16 cellular contexts compared by ENCODE assay signal in the genomic region with DNA sequence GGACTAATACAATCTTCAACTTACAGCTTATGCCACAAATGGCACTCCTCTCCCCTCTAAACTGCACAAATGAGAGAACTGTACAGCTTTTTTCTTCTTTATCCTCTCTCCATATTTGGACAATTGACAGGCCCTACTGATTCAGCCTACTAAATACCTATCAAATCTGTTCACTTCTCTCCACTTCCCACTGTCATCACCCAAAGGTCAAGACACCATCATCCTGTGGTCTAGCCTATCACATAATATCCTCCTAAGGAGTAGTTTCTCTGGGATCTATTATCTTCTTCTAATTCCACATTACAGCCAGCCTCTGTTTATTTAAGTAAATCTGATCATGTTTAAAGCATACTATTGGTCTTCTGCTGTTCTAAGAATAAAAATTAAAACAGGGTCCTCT.
"Had no signal": no experiment of that assay in that cellular context is flagged by ENCODE, and none has a peak within 500 bp of the region (broad histone marks: within the 10 kb centered on the region; RNA-seq: fewer than 3 reads in every experiment).

No MANE protein-coding gene starts in this region.

- H3K4me3 Mint-ChIP-seq: activated CD8-positive, alpha-beta T cell treated with anti-CD3 and anti-CD28 coated beads for 36 hours; activated naive CD8-positive, alpha-beta T cell treated with anti-CD3 and anti-CD28 coated beads, Interleukin-2, amount 50 U/mL, for 24 hours; activated T-cell treated with anti-CD3 and anti-CD28 coated beads, Interleukin-2, amount 50 U/mL, for 72 hours; dendritic cell treated with granulocyte-macrophage colony-stimulating factor and Interleukin-4, amounts not matched to agents 40 ng/mL and 50 ng/mL, for 4 days; mesothelial cell of epicardium; neural crest cell had no signal

- H3K27ac Mint-ChIP-seq: activated CD8-positive, alpha-beta T cell treated with anti-CD3 and anti-CD28 coated beads for 36 hours; activated naive CD8-positive, alpha-beta T cell treated with anti-CD3 and anti-CD28 coated beads, Interleukin-2, amount 50 U/mL, for 24 hours; activated T-cell treated with anti-CD3 and anti-CD28 coated beads, Interleukin-2, amount 50 U/mL, for 72 hours; dendritic cell treated with granulocyte-macrophage colony-stimulating factor and Interleukin-4, amounts not matched to agents 40 ng/mL and 50 ng/mL, for 4 days; mesothelial cell of epicardium had no signal

- H3K27me3 Mint-ChIP-seq: activated CD8-positive, alpha-beta T cell treated with anti-CD3 and anti-CD28 coated beads for 36 hours; activated naive CD8-positive, alpha-beta T cell treated with anti-CD3 and anti-CD28 coated beads, Interleukin-2, amount 50 U/mL, for 24 hours; dendritic cell treated with granulocyte-macrophage colony-stimulating factor and Interleukin-4, amounts not matched to agents 40 ng/mL and 50 ng/mL, for 4 days had no signal

- H3K4me3 ChIP-seq: lower lobe of right lung, ovary, skin epidermis, transverse colon had no signal

- H3K4me1 Mint-ChIP-seq: activated naive CD8-positive, alpha-beta T cell treated with anti-CD3 and anti-CD28 coated beads, Interleukin-2, amount 50 U/mL, for 24 hours; mesothelial cell of epicardium; neural crest cell had no signal

- H3K4me1 ChIP-seq: transverse colon had no signal

- H3K27me3 ChIP-seq: ovary, transverse colon had no signal

- DNase-seq: activated CD8-positive, alpha-beta memory T cell treated with anti-CD3 and anti-CD28 coated beads, Interleukin-2, amount 50 U/mL, for 4 hours; activated CD8-positive, alpha-beta T cell treated with anti-CD3 and anti-CD28 coated beads for 36 hours; activated gamma-delta T cell treated with Interleukin-2 at 50 U/mL for 16 hours; activated naive CD8-positive, alpha-beta T cell treated with anti-CD3 and anti-CD28 coated beads, Interleukin-2, amount 50 U/mL, for 24 hours; activated T-cell treated with anti-CD3 and anti-CD28 coated beads, Interleukin-2, amount 50 U/mL, for 72 hours; caudate nucleus; left cardiac atrium; lower lobe of right lung; ovary; T-helper 9 cell; transverse colon had no signal

- ATAC-seq: activated CD8-positive, alpha-beta T cell treated with anti-CD3 and anti-CD28 coated beads for 36 hours; activated naive CD8-positive, alpha-beta T cell treated with anti-CD3 and anti-CD28 coated beads, Interleukin-2, amount 50 U/mL, for 24 hours; activated T-cell treated with anti-CD3 and anti-CD28 coated beads, Interleukin-2, amount 50 U/mL, for 72 hours; left cardiac atrium; lower lobe of right lung had no signal

- H3K36me3 ChIP-seq: lower lobe of right lung, ovary, transverse colon had no signal

- H3K27ac ChIP-seq: lower lobe of right lung, ovary, skin epidermis, transverse colon, VCaP had no signal

- H3K9me3 ChIP-seq: lower lobe of right lung, ovary, transverse colon had no signal
